ENCODE assay signal across 1 cellular context in the genomic region with DNA sequence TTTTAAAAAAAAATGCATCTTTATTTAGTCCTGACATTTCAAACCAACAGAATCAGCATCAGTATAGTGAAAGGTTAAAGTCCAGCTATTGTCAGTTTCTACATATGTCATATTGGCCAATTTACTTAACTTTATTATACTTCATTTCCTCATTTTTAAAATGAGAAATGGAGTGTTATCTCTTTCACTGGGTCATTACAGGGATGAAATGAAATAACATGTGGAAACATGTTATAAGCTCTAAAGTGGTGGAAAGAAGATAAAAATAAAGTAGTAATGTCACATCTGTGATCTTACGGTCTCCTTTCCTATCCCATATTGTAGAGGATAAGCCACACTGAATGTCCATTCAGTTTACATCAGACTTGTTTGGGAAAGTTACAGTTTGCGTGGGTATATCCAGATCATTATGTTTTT.
TF ChIP-seq lines count a peak whose summit lies in the region.

No MANE protein-coding gene starts in this region.

TF ChIP-seq in GM12878, 131 proteins besides CTCF, POLR2A, EP300 and RAD21:
- TF ChIP-seq NBN (IDR thresholded peaks at IDR 0.05) (0 out of 2 replicates have a peak, but pooled peaks have one; percentile 32), MTA2 (IDR thresholded peaks at IDR 0.05; ENCODE audit: low read depth) (peak; percentile 96), SPI1 (IDR thresholded peaks at IDR 0.05; ENCODE audit: borderline replicate concordance, insufficient read depth, low read depth, low read length) (peak; percentile 51; the same call in 1 of the 2 replicates), CEBPB (IDR thresholded peaks at IDR 0.05; ENCODE audit: borderline replicate concordance in 1 of 2, low read depth in 2 of 2, low read length in 2 of 2) (no peak), NR2F1 (conservative IDR thresholded peaks at IDR 0.05) (peak; percentile 68), SIX5 (IDR thresholded peaks at IDR 0.05; ENCODE audit: low read depth, low read length, severe bottlenecking) (no peak), ZNF384 (IDR thresholded peaks at IDR 0.05; ENCODE audit: borderline replicate concordance, low read depth, low read length) (peak; percentile 23; the same call in 1 of the 2 replicates), NR2C2 (IDR thresholded peaks at IDR 0.05; ENCODE audit: borderline replicate concordance, control insufficient read depth, insufficient read length, low read depth) (no peak), MEF2A (IDR thresholded peaks at IDR 0.05; ENCODE audit: insufficient read depth, low read depth, low read length) (no peak), BMI1 (IDR thresholded peaks at IDR 0.05; ENCODE audit: borderline replicate concordance) (peak; percentile 43; the same call in 1 of the 2 replicates), ZNF24 (IDR thresholded peaks at IDR 0.05) (peak; percentile 88), POLR2AphosphoS5 (IDR thresholded peaks at IDR 0.05; ENCODE audit: low read length) (no peak), ATF7 (IDR thresholded peaks at IDR 0.05; ENCODE audit: low read depth) (peak; percentile 74), RCOR1 (conservative IDR thresholded peaks at IDR 0.05; ENCODE audit: low read depth, low read length) (no peak), DPF2 (IDR thresholded peaks at IDR 0.05) (peak; percentile 80), ZNF622 (IDR thresholded peaks at IDR 0.05) (no peak), IKZF2 (IDR thresholded peaks at IDR 0.05) (peak; percentile 35 to 61; a peak in 2 of 4 replicates), MEF2B (IDR thresholded peaks at IDR 0.05; ENCODE audit: partially characterized antibody, poor library complexity, severe bottlenecking) (peak; percentile 35), IKZF1 (conservative IDR thresholded peaks at IDR 0.05) (0 out of 2 replicates have a peak, but pooled peaks have one; percentile 53)
- TF ChIP-seq, protein P1, sequence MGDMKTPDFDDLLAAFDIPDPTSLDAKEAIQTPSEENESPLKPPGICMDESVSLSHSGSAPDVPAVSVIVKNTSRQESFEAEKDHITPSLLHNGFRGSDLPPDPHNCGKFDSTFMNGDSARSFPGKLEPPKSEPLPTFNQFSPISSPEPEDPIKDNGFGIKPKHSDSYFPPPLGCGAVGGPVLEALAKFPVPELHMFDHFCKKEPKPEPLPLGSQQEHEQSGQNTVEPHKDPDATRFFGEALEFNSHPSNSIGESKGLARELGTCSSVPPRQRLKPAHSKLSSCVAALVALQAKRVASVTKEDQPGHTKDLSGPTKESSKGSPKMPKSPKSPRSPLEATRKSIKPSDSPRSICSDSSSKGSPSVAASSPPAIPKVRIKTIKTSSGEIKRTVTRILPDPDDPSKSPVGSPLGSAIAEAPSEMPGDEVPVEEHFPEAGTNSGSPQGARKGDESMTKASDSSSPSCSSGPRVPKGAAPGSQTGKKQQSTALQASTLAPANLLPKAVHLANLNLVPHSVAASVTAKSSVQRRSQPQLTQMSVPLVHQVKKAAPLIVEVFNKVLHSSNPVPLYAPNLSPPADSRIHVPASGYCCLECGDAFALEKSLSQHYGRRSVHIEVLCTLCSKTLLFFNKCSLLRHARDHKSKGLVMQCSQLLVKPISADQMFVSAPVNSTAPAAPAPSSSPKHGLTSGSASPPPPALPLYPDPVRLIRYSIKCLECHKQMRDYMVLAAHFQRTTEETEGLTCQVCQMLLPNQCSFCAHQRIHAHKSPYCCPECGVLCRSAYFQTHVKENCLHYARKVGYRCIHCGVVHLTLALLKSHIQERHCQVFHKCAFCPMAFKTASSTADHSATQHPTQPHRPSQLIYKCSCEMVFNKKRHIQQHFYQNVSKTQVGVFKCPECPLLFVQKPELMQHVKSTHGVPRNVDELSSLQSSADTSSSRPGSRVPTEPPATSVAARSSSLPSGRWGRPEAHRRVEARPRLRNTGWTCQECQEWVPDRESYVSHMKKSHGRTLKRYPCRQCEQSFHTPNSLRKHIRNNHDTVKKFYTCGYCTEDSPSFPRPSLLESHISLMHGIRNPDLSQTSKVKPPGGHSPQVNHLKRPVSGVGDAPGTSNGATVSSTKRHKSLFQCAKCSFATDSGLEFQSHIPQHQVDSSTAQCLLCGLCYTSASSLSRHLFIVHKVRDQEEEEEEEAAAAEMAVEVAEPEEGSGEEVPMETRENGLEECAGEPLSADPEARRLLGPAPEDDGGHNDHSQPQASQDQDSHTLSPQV (IDR thresholded peaks at IDR 0.05) = 0 out of 2 replicates have a peak, but pooled peaks have one; percentile 54
- TF ChIP-seq, protein P2, sequence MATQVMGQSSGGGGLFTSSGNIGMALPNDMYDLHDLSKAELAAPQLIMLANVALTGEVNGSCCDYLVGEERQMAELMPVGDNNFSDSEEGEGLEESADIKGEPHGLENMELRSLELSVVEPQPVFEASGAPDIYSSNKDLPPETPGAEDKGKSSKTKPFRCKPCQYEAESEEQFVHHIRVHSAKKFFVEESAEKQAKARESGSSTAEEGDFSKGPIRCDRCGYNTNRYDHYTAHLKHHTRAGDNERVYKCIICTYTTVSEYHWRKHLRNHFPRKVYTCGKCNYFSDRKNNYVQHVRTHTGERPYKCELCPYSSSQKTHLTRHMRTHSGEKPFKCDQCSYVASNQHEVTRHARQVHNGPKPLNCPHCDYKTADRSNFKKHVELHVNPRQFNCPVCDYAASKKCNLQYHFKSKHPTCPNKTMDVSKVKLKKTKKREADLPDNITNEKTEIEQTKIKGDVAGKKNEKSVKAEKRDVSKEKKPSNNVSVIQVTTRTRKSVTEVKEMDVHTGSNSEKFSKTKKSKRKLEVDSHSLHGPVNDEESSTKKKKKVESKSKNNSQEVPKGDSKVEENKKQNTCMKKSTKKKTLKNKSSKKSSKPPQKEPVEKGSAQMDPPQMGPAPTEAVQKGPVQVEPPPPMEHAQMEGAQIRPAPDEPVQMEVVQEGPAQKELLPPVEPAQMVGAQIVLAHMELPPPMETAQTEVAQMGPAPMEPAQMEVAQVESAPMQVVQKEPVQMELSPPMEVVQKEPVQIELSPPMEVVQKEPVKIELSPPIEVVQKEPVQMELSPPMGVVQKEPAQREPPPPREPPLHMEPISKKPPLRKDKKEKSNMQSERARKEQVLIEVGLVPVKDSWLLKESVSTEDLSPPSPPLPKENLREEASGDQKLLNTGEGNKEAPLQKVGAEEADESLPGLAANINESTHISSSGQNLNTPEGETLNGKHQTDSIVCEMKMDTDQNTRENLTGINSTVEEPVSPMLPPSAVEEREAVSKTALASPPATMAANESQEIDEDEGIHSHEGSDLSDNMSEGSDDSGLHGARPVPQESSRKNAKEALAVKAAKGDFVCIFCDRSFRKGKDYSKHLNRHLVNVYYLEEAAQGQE (IDR thresholded peaks at IDR 0.05; ENCODE audit: low read depth, low read length) = no peak
- TF ChIP-seq, protein P3, sequence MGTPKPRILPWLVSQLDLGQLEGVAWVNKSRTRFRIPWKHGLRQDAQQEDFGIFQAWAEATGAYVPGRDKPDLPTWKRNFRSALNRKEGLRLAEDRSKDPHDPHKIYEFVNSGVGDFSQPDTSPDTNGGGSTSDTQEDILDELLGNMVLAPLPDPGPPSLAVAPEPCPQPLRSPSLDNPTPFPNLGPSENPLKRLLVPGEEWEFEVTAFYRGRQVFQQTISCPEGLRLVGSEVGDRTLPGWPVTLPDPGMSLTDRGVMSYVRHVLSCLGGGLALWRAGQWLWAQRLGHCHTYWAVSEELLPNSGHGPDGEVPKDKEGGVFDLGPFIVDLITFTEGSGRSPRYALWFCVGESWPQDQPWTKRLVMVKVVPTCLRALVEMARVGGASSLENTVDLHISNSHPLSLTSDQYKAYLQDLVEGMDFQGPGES (IDR thresholded peaks at IDR 0.05) = no peak
- TF ChIP-seq, protein P4, sequence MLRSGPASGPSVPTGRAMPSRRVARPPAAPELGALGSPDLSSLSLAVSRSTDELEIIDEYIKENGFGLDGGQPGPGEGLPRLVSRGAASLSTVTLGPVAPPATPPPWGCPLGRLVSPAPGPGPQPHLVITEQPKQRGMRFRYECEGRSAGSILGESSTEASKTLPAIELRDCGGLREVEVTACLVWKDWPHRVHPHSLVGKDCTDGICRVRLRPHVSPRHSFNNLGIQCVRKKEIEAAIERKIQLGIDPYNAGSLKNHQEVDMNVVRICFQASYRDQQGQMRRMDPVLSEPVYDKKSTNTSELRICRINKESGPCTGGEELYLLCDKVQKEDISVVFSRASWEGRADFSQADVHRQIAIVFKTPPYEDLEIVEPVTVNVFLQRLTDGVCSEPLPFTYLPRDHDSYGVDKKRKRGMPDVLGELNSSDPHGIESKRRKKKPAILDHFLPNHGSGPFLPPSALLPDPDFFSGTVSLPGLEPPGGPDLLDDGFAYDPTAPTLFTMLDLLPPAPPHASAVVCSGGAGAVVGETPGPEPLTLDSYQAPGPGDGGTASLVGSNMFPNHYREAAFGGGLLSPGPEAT (IDR thresholded peaks at IDR 0.05; ENCODE audit: low read depth) = peak; percentile 51
- TF ChIP-seq, protein P5, sequence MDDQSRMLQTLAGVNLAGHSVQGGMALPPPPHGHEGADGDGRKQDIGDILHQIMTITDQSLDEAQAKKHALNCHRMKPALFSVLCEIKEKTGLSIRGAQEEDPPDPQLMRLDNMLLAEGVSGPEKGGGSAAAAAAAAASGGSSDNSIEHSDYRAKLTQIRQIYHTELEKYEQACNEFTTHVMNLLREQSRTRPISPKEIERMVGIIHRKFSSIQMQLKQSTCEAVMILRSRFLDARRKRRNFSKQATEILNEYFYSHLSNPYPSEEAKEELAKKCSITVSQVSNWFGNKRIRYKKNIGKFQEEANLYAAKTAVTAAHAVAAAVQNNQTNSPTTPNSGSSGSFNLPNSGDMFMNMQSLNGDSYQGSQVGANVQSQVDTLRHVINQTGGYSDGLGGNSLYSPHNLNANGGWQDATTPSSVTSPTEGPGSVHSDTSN (IDR thresholded peaks at IDR 0.05; ENCODE audit: insufficient replicate concordance, low read depth, low read length) = no peak
- TF ChIP-seq, protein P6, sequence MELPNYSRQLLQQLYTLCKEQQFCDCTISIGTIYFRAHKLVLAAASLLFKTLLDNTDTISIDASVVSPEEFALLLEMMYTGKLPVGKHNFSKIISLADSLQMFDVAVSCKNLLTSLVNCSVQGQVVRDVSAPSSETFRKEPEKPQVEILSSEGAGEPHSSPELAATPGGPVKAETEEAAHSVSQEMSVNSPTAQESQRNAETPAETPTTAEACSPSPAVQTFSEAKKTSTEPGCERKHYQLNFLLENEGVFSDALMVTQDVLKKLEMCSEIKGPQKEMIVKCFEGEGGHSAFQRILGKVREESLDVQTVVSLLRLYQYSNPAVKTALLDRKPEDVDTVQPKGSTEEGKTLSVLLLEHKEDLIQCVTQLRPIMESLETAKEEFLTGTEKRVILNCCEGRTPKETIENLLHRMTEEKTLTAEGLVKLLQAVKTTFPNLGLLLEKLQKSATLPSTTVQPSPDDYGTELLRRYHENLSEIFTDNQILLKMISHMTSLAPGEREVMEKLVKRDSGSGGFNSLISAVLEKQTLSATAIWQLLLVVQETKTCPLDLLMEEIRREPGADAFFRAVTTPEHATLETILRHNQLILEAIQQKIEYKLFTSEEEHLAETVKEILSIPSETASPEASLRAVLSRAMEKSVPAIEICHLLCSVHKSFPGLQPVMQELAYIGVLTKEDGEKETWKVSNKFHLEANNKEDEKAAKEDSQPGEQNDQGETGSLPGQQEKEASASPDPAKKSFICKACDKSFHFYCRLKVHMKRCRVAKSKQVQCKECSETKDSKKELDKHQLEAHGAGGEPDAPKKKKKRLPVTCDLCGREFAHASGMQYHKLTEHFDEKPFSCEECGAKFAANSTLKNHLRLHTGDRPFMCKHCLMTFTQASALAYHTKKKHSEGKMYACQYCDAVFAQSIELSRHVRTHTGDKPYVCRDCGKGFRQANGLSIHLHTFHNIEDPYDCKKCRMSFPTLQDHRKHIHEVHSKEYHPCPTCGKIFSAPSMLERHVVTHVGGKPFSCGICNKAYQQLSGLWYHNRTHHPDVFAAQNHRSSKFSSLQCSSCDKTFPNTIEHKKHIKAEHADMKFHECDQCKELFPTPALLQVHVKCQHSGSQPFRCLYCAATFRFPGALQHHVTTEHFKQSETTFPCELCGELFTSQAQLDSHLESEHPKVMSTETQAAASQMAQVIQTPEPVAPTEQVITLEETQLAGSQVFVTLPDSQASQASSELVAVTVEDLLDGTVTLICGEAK (IDR thresholded peaks at IDR 0.05; ENCODE audit: borderline replicate concordance) = peak; percentile 86; the same call in 1 of the 2 replicates
- TF ChIP-seq, protein P7, sequence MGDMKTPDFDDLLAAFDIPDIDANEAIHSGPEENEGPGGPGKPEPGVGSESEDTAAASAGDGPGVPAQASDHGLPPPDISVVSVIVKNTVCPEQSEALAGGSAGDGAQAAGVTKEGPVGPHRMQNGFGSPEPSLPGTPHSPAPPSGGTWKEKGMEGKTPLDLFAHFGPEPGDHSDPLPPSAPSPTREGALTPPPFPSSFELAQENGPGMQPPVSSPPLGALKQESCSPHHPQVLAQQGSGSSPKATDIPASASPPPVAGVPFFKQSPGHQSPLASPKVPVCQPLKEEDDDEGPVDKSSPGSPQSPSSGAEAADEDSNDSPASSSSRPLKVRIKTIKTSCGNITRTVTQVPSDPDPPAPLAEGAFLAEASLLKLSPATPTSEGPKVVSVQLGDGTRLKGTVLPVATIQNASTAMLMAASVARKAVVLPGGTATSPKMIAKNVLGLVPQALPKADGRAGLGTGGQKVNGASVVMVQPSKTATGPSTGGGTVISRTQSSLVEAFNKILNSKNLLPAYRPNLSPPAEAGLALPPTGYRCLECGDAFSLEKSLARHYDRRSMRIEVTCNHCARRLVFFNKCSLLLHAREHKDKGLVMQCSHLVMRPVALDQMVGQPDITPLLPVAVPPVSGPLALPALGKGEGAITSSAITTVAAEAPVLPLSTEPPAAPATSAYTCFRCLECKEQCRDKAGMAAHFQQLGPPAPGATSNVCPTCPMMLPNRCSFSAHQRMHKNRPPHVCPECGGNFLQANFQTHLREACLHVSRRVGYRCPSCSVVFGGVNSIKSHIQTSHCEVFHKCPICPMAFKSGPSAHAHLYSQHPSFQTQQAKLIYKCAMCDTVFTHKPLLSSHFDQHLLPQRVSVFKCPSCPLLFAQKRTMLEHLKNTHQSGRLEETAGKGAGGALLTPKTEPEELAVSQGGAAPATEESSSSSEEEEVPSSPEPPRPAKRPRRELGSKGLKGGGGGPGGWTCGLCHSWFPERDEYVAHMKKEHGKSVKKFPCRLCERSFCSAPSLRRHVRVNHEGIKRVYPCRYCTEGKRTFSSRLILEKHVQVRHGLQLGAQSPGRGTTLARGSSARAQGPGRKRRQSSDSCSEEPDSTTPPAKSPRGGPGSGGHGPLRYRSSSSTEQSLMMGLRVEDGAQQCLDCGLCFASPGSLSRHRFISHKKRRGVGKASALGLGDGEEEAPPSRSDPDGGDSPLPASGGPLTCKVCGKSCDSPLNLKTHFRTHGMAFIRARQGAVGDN (IDR thresholded peaks at IDR 0.05) = peak; percentile 66
